Comparison of ENCODE assay signal across 8 cellular contexts in the genomic region with DNA sequence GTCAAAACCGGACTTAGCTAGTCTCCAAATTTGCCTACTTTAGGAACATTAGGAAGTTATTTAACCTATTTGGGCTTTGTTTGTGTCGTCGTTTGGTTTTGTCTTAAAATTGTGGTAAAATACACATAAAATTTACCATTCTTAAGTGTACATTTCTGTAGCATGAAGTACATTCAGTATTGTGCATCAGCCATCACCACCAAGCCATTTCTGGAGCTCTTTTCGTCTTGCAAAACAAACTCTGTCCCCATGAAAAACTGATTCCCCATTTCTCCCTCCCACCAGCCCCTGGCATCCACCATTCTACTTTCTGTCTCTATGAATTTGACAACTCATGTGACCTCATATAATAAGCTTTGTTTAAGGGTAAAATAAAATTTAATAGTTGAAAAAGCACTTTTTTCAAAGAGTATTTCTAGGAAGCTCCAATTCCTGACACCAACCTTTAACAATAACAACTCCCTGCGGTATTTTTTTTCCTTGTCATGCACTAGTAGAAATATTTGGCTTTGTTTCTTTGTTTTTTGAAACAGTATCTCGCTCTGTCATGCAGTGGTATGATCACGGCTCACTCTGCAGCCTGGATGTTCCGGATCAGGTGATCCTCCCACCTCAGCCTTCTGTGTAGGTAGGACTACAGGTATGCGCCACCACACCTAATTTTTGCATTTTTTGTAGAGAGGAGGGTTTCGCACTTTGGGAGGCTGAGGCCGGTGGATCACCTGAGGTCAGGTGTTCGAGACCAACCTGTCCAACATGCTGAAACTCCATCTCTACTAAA. TPM values are rescaled to one million over a fixed set of nuclear protein-coding genes. Genes with fewer than 3 reads are reported as not detected.
DNase-seq lines count a peak whose midpoint lies in the region; ATAC-seq and TF ChIP-seq lines count a peak whose summit lies in the region.

No MANE protein-coding gene starts in this region.

- TF ChIP-seq POLR2A in uterus (IDR thresholded peaks at IDR 0.05), result peak in 1 of 2 donors; percentile 37

- no peaks in the 10 kb centered on the region for H3K9me3 ChIP-seq in heart right ventricle
- H3K9me3 ChIP-seq in mammary epithelial cell (replicated peaks; ENCODE audit: insufficient read depth, low read length), result no peaks in the 10 kb centered on the region
- no peaks in the 10 kb centered on the region for H3K9me3 ChIP-seq in uterus

- H3K4ac ChIP-seq in mesendoderm (ENCODE audit: low read depth, low read length), result peak overlapping the region; percentile 82

- H3K79me2 ChIP-seq in mammary epithelial cell (ENCODE audit: insufficient read depth, low read length) (peaks cover 30% of the 10 kb centered on the region), mesendoderm (ENCODE audit: control insufficient read depth, insufficient read depth, low read length) (peaks cover 15% of the 10 kb centered on the region)

- CTCF ChIA-PET in mammary epithelial cell (lab: Charles Lee; ENCODE audit: low non-redundant PET), result interaction anchor here (0.6 to 1.3 kb wide), 3 partner anchors 11 to 23 kb away, joined by 3 to 5 read pairs (median 4); no protein-coding TSS in a partner anchor

- DNase-seq in heart right ventricle (no peak), left cardiac atrium (no peak), mammary epithelial cell (peak; percentile 86), mesendoderm (peak; percentile 36), uterus (no peak), SK-N-DZ (ENCODE audit: low spot score) (no peak), occipital lobe (lab: John Stamatoyannopoulos, UW) (no peak)

- no peak overlapping the region for H2BK5ac ChIP-seq in mesendoderm (ENCODE audit: low read length)

- no peak overlapping the region for H2BK15ac ChIP-seq in mesendoderm (replicated peaks; ENCODE audit: low read depth)

- peak overlapping the region; percentile 54 for H3K18ac ChIP-seq in mesendoderm (ENCODE audit: low read length)

- dilution Hi-C loops in mammary epithelial cell (cut with HindIII; ENCODE audit: low sequenced_read_pairs), result loop anchor here (5.0 kb wide), 1 partner anchor 51 kb away; no protein-coding TSS in a partner anchor

- TSS peak; percentile 13 for BruUV-seq in mammary epithelial cell (replicated peaks; lab: Mats Ljungman, UMichigan)

- H3K9ac ChIP-seq in mammary epithelial cell (ENCODE audit: insufficient read depth, low read length) (peak overlapping the region; percentile 97), mesendoderm (ENCODE audit: low read length) (peak overlapping the region; percentile 76)

- 43 to 44% methylated on average over 12 of the region's 12 CpGs for WGBS in heart right ventricle, 2 donors
- 2% methylated on average over 12 of the region's 12 CpGs for WGBS in mammary epithelial cell (ENCODE audit: low coverage, missing lambda C conversion rate)
- WGBS in mesendoderm (ENCODE audit: extremely low coverage, insufficient coverage, low lambda C conversion rate), result no CpG with 5 or more reads among the region's 12 CpGs

- H2AK5ac ChIP-seq in mesendoderm (ENCODE audit: low read length), result peak overlapping the region; percentile 70

- H3K4me3 ChIP-seq in heart right ventricle (peak overlapping the region; percentile 1 to 92 (median 40)), mammary epithelial cell (replicated peaks in 1 of 3; ENCODE audit: insufficient read depth in 1 of 3, low read depth in 2 of 3, low read length in 3 of 3) (peak overlapping the region; percentile 13 to 41 (median 31)), mesendoderm (ENCODE audit: low read length) (no peak overlapping the region), uterus (peak overlapping the region; percentile 15 to 31)

- peaks cover 0 to 13% (median 4%) of the 10 kb centered on the region in 9 donors for H3K36me3 ChIP-seq in heart right ventricle
- peaks cover 4% of the 10 kb centered on the region for H3K36me3 ChIP-seq in mammary epithelial cell (ENCODE audit: insufficient read depth, low read length)
- peaks cover 2% of the 10 kb centered on the region for H3K36me3 ChIP-seq in mesendoderm (ENCODE audit: control insufficient read depth, insufficient read depth, low read length)
- no peaks in the 10 kb centered on the region for H3K36me3 ChIP-seq in uterus

- in situ Hi-C loops in mammary epithelial cell (cut with MboI; ENCODE audit: low sequenced_read_pairs in 2 of 2), result no loop called here

- TF ChIP-seq CTCF in heart right ventricle (IDR thresholded peaks at IDR 0.05) (no peak), mammary epithelial cell (conservative IDR thresholded peaks at IDR 0.05 in 1 of 2, IDR thresholded peaks at IDR 0.05 in 1 of 2; ENCODE audit: extremely low read depth in 1 of 2, insufficient read depth in 1 of 2, low read depth in 1 of 2, low read length in 2 of 2) (no peak), uterus (IDR thresholded peaks at IDR 0.05) (no peak)

- H4K8ac ChIP-seq in mesendoderm (ENCODE audit: low read depth, low read length), result no peak overlapping the region

- no peak for ATAC-seq in heart right ventricle
- ATAC-seq in left cardiac atrium, result no peak
- no peak for ATAC-seq in HG03139 (IDR thresholded peaks at IDR 0.05; ENCODE audit: unreplicated experiment)

- H3K4me1 ChIP-seq in heart right ventricle (peaks cover 8 to 74% (median 56%) of the 10 kb centered on the region in 9 donors), mammary epithelial cell (ENCODE audit: insufficient read depth, low read length) (peaks cover 30% of the 10 kb centered on the region), mesendoderm (ENCODE audit: control insufficient read depth, low read depth, low read length) (peaks cover 16% of the 10 kb centered on the region), uterus (peaks cover 6 to 15% of the 10 kb centered on the region in 2 donors)

- no peaks in the 10 kb centered on the region for H3K27me3 ChIP-seq in heart right ventricle
- H3K27me3 ChIP-seq in mammary epithelial cell (ENCODE audit: insufficient read depth, low read length), result no peaks in the 10 kb centered on the region
- H3K27me3 ChIP-seq in mesendoderm (ENCODE audit: insufficient read depth, low read length, poor library complexity), result no peaks in the 10 kb centered on the region
- peaks cover 0 to 4% of the 10 kb centered on the region in 2 donors for H3K27me3 ChIP-seq in uterus

- peak overlapping the region; percentile 96 to 100 (median 100) for H3K27ac ChIP-seq in heart right ventricle
- H3K27ac ChIP-seq in mammary epithelial cell (ENCODE audit: insufficient read depth, low read depth, low read length), result peak overlapping the region; percentile 100
- H3K27ac ChIP-seq in mesendoderm (ENCODE audit: low read depth, low read length), result peak overlapping the region; percentile 97
- peak overlapping the region; percentile 99 to 100 for H3K27ac ChIP-seq in uterus

- H3K79me1 ChIP-seq in mesendoderm (ENCODE audit: low read length), result no peaks in the 10 kb centered on the region

- peak overlapping the region; percentile 94 for H3K56ac ChIP-seq in mesendoderm (ENCODE audit: low read length)

- no peak overlapping the region for H3K23ac ChIP-seq in mesendoderm (ENCODE audit: low read length)

- H2BK120ac ChIP-seq in mesendoderm (ENCODE audit: low read depth, low read length), result no peak overlapping the region

- H4K5ac ChIP-seq in mesendoderm (ENCODE audit: low read length), result peak overlapping the region; percentile 82

- H3K4me2 ChIP-seq in mammary epithelial cell (ENCODE audit: insufficient read depth, low read depth, low read length), result peak overlapping the region; percentile 85
- peak overlapping the region; percentile 8 for H3K4me2 ChIP-seq in mesendoderm (ENCODE audit: low read length)

- intact Hi-C loops in heart right ventricle (cut with DNase I) (loop anchor here in 2 of 10 donors (1.0 kb wide), 2 partner anchors 9 to 21 kb away; no protein-coding TSS in a partner anchor), left cardiac atrium (cut with DNase I) (no loop called here), mammary epithelial cell (cut with micrococcal nuclease) (loop anchor here (1.0 kb wide), 1 partner anchor 9 kb away; no protein-coding TSS in a partner anchor), uterus (cut with DNase I; ENCODE audit: low total_unique reads) (no loop called here)

- H4K20me1 ChIP-seq in mammary epithelial cell (ENCODE audit: insufficient read depth, low read length), result peaks cover 12% of the 10 kb centered on the region

- H2AFZ ChIP-seq in mammary epithelial cell (ENCODE audit: low read depth, low read length), result peak overlapping the region; percentile 8

RNA-seq across cellular contexts. Expression of gene UBC, which starts 3.6 kb away (rescaled TPM):
- 1,000 to 10,000 TPM; 1,161 to 1,913 (median 1,447) TPM for total RNA-seq in heart right ventricle
- 1,000 to 10,000 TPM; 1,225 to 1,619 TPM for polyA plus RNA-seq in heart right ventricle
- total RNA-seq in left cardiac atrium, result 1,000 to 10,000 TPM in 1 of 2 donors, 100 to 1,000 TPM in 1; 977 to 1,049 TPM
- 1,000 to 10,000 TPM; 1,187 to 2,186 TPM for total RNA-seq in mammary epithelial cell
- 3,278 TPM for polyA plus RNA-seq in mammary epithelial cell
- polyA minus RNA-seq in mammary epithelial cell, result 2,197 TPM
- polyA plus RNA-seq in mesendoderm (2013, experiment 1 of 2), result 737 TPM
- 751 TPM for polyA plus RNA-seq in mesendoderm (2013, experiment 2 of 2)
- 1,000 to 10,000 TPM in 2 of 4 donors, 100 to 1,000 TPM in 2; 821 to 1,719 (median 1,034) TPM for total RNA-seq in uterus
- 942 and 1,012 TPM in 2 replicates for polyA plus RNA-seq in SK-N-DZ (2014; cell fraction: cytosol; rRNA removed)
- 520 and 534 TPM in 2 replicates for polyA plus RNA-seq in SK-N-DZ (2014; cell fraction: nucleus; rRNA removed)
- 1,477 TPM for total RNA-seq in occipital lobe

RNA-seq across cellular contexts. Expression of gene SCARB1, which starts 54.4 kb away (rescaled TPM):
- total RNA-seq in heart right ventricle (10 to 100 TPM in 6 of 10 donors, 1 to 10 TPM in 4; 7.7 to 19.9 (median 11.9) TPM), left cardiac atrium (10 to 100 TPM; 26.2 to 31.3 TPM), mammary epithelial cell (10 to 100 TPM; 44.8 to 60.9 TPM), uterus (10 to 100 TPM in 2 of 4 donors, 1 to 10 TPM in 2; 2.1 to 37.0 (median 9.6) TPM), occipital lobe (8.9 TPM)
- polyA plus RNA-seq in heart right ventricle (10 to 100 TPM in 1 of 2 donors, 1 to 10 TPM in 1; 8.7 to 11.6 TPM), mammary epithelial cell (122 TPM)
- 117 TPM for polyA minus RNA-seq in mammary epithelial cell
- polyA plus RNA-seq in mesendoderm (2013, experiment 1 of 2), result 55.4 TPM
- polyA plus RNA-seq in mesendoderm (2013, experiment 2 of 2), result 56.4 TPM
- 24.3 and 28.7 TPM in 2 replicates for polyA plus RNA-seq in SK-N-DZ (2014; cell fraction: cytosol; rRNA removed)
- polyA plus RNA-seq in SK-N-DZ (2014; cell fraction: nucleus; rRNA removed), result 39.8 and 51.1 TPM in 2 replicates

Comparison
In these comparisons a context has a peak if more than half of its experiments do, and no peak if none do; other contexts are left out.
1. DNase-seq: peak in mammary epithelial cell (single experiment) and mesendoderm (single experiment); none in heart right ventricle (0 of 2), left cardiac atrium (single experiment), uterus (0 of 2), SK-N-DZ (single experiment) and occipital lobe (single experiment).
2. Peak in every context shown above with its lines, with median percentiles within 50 percentile points of each other: H3K27ac ChIP-seq.